ENCODE assay signal across 8 cellular contexts in the genomic region with DNA sequence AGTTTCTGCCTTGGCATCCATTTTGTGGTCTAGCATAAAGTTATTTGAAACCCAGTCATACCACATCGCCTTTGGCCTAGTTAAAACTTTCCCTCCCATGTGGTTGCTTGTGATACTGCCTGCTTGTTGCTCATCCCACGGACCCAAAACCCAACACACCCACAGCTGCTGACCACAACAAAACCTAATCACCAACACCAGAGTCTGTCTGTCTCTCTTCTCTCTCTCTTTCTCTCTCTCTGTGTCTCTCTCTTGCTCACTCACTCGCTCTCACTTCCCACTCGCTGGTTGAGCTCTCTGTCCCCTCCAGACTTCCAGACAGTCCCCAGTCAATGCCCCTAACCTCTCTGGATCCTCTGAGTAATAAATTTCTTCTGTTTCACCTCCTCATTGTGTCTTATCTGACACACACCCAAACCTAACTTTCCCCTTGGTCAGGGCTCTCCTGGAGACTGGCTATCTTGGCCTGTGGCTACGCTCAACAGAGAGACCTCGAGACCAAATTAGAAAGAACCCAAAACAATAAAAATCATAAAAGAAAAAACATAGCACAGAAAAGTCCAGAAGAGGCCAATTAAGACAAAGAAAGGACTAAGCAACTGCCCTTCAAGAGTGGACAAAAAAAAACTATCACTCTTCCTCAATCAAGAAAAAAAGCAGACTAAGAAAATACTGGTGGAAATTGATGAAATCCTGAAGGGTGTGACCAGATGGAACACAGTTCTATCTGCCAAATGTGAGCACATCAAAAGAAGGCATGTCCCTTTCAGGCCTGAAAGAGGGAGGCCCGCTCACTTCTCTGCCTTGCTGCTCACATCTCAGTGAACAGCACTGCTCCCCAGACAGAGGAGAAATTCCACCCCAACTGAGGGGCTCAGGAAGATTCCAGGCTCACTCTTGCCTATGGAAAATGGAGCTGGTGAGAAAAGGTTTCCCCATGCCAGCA. TPM values are rescaled to one million over a fixed set of nuclear protein-coding genes. Genes with fewer than 3 reads are reported as not detected.
DNase-seq lines count a peak whose midpoint lies in the region; TF ChIP-seq lines count a peak whose summit lies in the region.

No MANE protein-coding gene starts in this region.

- H3K27ac Mint-ChIP-seq in HFFc6: peak overlapping the region; percentile 29; the same call in 1 of the 2 replicates

- peak overlapping the region; percentile 0; the same call in 1 of the 2 replicates for H3K4me3 Mint-ChIP-seq in HFFc6

- H3K36me3 Mint-ChIP-seq in HFFc6 (ENCODE audit: low read depth): peaks cover 4% of the 10 kb centered on the region; the same call in 1 of the 2 replicates

- H3K4me1 Mint-ChIP-seq in HFFc6 (ENCODE audit: low read depth): peaks cover 16% of the 10 kb centered on the region

- peak; percentile 70 for DNase-seq in GM04503 (ENCODE audit: low read depth)
- DNase-seq in HFFc6: peak; percentile 31
- DNase-seq in activated CD4-positive, CD25-positive, alpha-beta regulatory T cell treated with anti-CD3 and anti-CD28 coated beads, Interleukin-2, amount 50 U/mL, for 72 hours: peak; percentile 35
- peak; percentile 43 for DNase-seq in kidney tubule cell (ENCODE audit: low spot score)
- no peak for DNase-seq in NCI-H446 (lab: John Stamatoyannopoulos, UW)
- DNase-seq in COR-L47 (lab: John Stamatoyannopoulos, UW): no peak
- DNase-seq in 8988T: no peak
- DNase-seq in COLO829 (ENCODE audit: low spot score): no peak

- H3K27me3 Mint-ChIP-seq in HFFc6 (ENCODE audit: insufficient read depth): no peaks in the 10 kb centered on the region

- no peaks in the 10 kb centered on the region for H3K9me3 Mint-ChIP-seq in HFFc6

- TF ChIP-seq CTCF in HFFc6 (IDR thresholded peaks at IDR 0.05): no peak

RNA-seq across cellular contexts. Expression of a gene that starts 41.4 kb away (rescaled TPM):
- total RNA-seq in HFFc6 (2021; fragmentation: NEBNext Ultra II Directional; extraction: Animal tissue kit (Norgen Biotek cat#: 25700)): 10 to 100 TPM in 1 of 6 experiments, 1 to 10 TPM in 5; 6.9 to 10.2 (median 8.3) TPM

Comparison
In these comparisons a context has a peak if more than half of its experiments do, and no peak if none do; other contexts are left out.
1. DNase-seq: peak in GM04503 (single experiment), HFFc6 (single experiment), activated CD4-positive, CD25-positive, alpha-beta regulatory T cell treated with anti-CD3 and anti-CD28 coated beads, Interleukin-2, amount 50 U/mL, for 72 hours (single experiment) and kidney tubule cell (single experiment); none in NCI-H446 (0 of 2), COR-L47 (single experiment), 8988T (single experiment) and COLO829 (single experiment).